In genomic region chr3:146200461-146201220, GRCh38 we compare ENCODE assay signal across 2 cellular contexts.
TF ChIP-seq lines count a peak whose summit lies in the region.

No MANE protein-coding gene starts in this region.

TF ChIP-seq in IMR-90, 13 proteins besides CTCF, POLR2A, EP300 and RAD21:
- TF ChIP-seq ELK1 (IDR thresholded peaks at IDR 0.05; ENCODE audit: borderline replicate concordance, low read depth, low read length) (no peak), MAFK (IDR thresholded peaks at IDR 0.05; ENCODE audit: low read depth, low read length) (peak; percentile 70)
TF ChIP-seq in IMR-90: peak in this region for 1.

TF ChIP-seq in K562, 482 proteins besides CTCF, POLR2A, EP300 and RAD21:
- TF ChIP-seq, protein P1, sequence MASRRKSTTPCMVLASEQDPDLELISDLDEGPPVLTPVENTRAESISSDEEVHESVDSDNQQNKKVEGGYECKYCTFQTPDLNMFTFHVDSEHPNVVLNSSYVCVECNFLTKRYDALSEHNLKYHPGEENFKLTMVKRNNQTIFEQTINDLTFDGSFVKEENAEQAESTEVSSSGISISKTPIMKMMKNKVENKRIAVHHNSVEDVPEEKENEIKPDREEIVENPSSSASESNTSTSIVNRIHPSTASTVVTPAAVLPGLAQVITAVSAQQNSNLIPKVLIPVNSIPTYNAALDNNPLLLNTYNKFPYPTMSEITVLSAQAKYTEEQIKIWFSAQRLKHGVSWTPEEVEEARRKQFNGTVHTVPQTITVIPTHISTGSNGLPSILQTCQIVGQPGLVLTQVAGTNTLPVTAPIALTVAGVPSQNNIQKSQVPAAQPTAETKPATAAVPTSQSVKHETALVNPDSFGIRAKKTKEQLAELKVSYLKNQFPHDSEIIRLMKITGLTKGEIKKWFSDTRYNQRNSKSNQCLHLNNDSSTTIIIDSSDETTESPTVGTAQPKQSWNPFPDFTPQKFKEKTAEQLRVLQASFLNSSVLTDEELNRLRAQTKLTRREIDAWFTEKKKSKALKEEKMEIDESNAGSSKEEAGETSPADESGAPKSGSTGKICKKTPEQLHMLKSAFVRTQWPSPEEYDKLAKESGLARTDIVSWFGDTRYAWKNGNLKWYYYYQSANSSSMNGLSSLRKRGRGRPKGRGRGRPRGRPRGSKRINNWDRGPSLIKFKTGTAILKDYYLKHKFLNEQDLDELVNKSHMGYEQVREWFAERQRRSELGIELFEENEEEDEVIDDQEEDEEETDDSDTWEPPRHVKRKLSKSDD (conservative IDR thresholded peaks at IDR 0.05; ENCODE audit: low read length): no peak
- TF ChIP-seq MBD1 (CRISPR knock-in tag; IDR thresholded peaks at IDR 0.05): no peak
- TF ChIP-seq, protein P2, sequence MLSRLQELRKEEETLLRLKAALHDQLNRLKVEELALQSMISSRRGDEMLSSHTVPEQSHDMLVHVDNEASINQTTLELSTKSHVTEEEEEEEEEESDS (CRISPR knock-in tag; IDR thresholded peaks at IDR 0.05): no peak
- peak; percentile 8; the same call in 1 of the 2 replicates for TF ChIP-seq ZNF316 (IDR thresholded peaks at IDR 0.05)
- TF ChIP-seq PTRF (tag; IDR thresholded peaks at IDR 0.05): no peak
- TF ChIP-seq ILK (tag; IDR thresholded peaks at IDR 0.05; ENCODE audit: borderline replicate concordance, low read depth): no peak
- TF ChIP-seq ZFP91 (CRISPR knock-in tag; IDR thresholded peaks at IDR 0.05): no peak
